Comparison of ENCODE assay signal across 10 cellular contexts in genomic region chr4:40197879-40198689, GRCh38. TPM values are rescaled to one million over a fixed set of nuclear protein-coding genes. Genes with fewer than 3 reads are reported as not detected.
DNase-seq lines count a peak whose midpoint lies in the region; ATAC-seq and TF ChIP-seq lines count a peak whose summit lies in the region.
"Had no signal": no experiment of that assay in that cellular context is flagged by ENCODE, and none has a peak within 500 bp of the region (broad histone marks: within the 10 kb centered on the region; RNA-seq: fewer than 3 reads in every experiment).

No MANE protein-coding gene starts in this region.

- no TSS peak for BruUV-seq in mammary epithelial cell (replicated peaks; lab: Mats Ljungman, UMichigan)

- no peaks in the 10 kb centered on the region for H4K20me1 ChIP-seq in mammary epithelial cell (ENCODE audit: insufficient read depth, low read length)

- peaks cover 3 to 96% (median 37%) of the 10 kb centered on the region in 6 donors for H3K4me1 ChIP-seq in spleen
- no peaks in the 10 kb centered on the region for H3K4me1 ChIP-seq in mammary epithelial cell (ENCODE audit: insufficient read depth, low read length)
- H3K4me1 ChIP-seq: left ventricle myocardium inferior had no signal

- peak; percentile 83 for DNase-seq in OCI-M1 (lab: John Stamatoyannopoulos, UW)
- no peak for DNase-seq in spleen
- no peak for DNase-seq in NCI-H2107 (lab: John Stamatoyannopoulos, UW)
- DNase-seq in AG08395 (ENCODE audit: low spot score): no peak
- no peak for DNase-seq in mammary epithelial cell
- DNase-seq: left ventricle myocardium inferior had no signal

- H3K27ac ChIP-seq in spleen: peak overlapping the region; percentile 80 to 94 (median 89)
- no peak overlapping the region for H3K27ac ChIP-seq in mammary epithelial cell (ENCODE audit: insufficient read depth, low read depth, low read length)
- H3K27ac ChIP-seq: left ventricle myocardium inferior had no signal

- H3K27ac Mint-ChIP-seq in dendritic cell treated with granulocyte-macrophage colony-stimulating factor and Interleukin-4, amounts not matched to agents 40 ng/mL and 50 ng/mL, for 4 days: peak overlapping the region; percentile 16

- CTCF ChIA-PET in mammary epithelial cell (lab: Charles Lee; ENCODE audit: low non-redundant PET): interaction anchor here (0.6 kb wide), 1 partner anchor 320 kb away, joined by 9 read pairs; no protein-coding TSS in a partner anchor

- no peak overlapping the region for H3K9ac ChIP-seq in mammary epithelial cell (ENCODE audit: insufficient read depth, low read length)

- TF ChIP-seq CTCF in spleen (IDR thresholded peaks at IDR 0.05 in 8 of 11, conservative IDR thresholded peaks at IDR 0.05 in 3 of 11) (no peak), mammary epithelial cell (conservative IDR thresholded peaks at IDR 0.05 in 1 of 2, IDR thresholded peaks at IDR 0.05 in 1 of 2; ENCODE audit: extremely low read depth in 1 of 2, insufficient read depth in 1 of 2, low read depth in 1 of 2, low read length in 2 of 2) (no peak)

- ATAC-seq in GM18505 (IDR thresholded peaks at IDR 0.05; ENCODE audit: unreplicated experiment) (no peak), GM21529 (IDR thresholded peaks at IDR 0.05; ENCODE audit: unreplicated experiment) (no peak)
- ATAC-seq: HCT116 had no signal

- H3K79me2 ChIP-seq in mammary epithelial cell (ENCODE audit: insufficient read depth, low read length): no peaks in the 10 kb centered on the region

- H3K27me3 Mint-ChIP-seq in dendritic cell treated with granulocyte-macrophage colony-stimulating factor and Interleukin-4, amounts not matched to agents 40 ng/mL and 50 ng/mL, for 4 days: peaks cover 14% of the 10 kb centered on the region

- H3K4me2 ChIP-seq in mammary epithelial cell (ENCODE audit: insufficient read depth, low read depth, low read length): no peak overlapping the region

- in situ Hi-C loops in mammary epithelial cell (cut with MboI; ENCODE audit: low sequenced_read_pairs in 2 of 2): no loop called here

- no peak overlapping the region for H3K4me3 Mint-ChIP-seq in dendritic cell treated with granulocyte-macrophage colony-stimulating factor and Interleukin-4, amounts not matched to agents 40 ng/mL and 50 ng/mL, for 4 days

- no peaks in the 10 kb centered on the region for H3K27me3 ChIP-seq in spleen (replicated peaks in 1 of 7)
- H3K27me3 ChIP-seq in mammary epithelial cell (ENCODE audit: insufficient read depth, low read length): no peaks in the 10 kb centered on the region

- peaks cover 64% of the 10 kb centered on the region for H3K4me1 Mint-ChIP-seq in dendritic cell treated with granulocyte-macrophage colony-stimulating factor and Interleukin-4, amounts not matched to agents 40 ng/mL and 50 ng/mL, for 4 days (ENCODE audit: low read depth)

- H3K36me3 ChIP-seq in spleen (no peaks in the 10 kb centered on the region), mammary epithelial cell (ENCODE audit: insufficient read depth, low read length) (no peaks in the 10 kb centered on the region)
- H3K36me3 ChIP-seq: left ventricle myocardium inferior had no signal

- TF ChIP-seq POLR2A in GM18505 (IDR thresholded peaks at IDR 0.05; ENCODE audit: borderline replicate concordance, extremely low read depth, insufficient read depth, insufficient read length): peak; percentile 54
- no peak for TF ChIP-seq POLR2A in spleen (IDR thresholded peaks at IDR 0.05)

- no peaks in the 10 kb centered on the region for H3K36me3 Mint-ChIP-seq in dendritic cell treated with granulocyte-macrophage colony-stimulating factor and Interleukin-4, amounts not matched to agents 40 ng/mL and 50 ng/mL, for 4 days (ENCODE audit: low read depth)

- dilution Hi-C loops in mammary epithelial cell (cut with HindIII; ENCODE audit: low sequenced_read_pairs): no loop called here

- H3K4me3 ChIP-seq in spleen (peak overlapping the region; percentile 45 to 79 (median 56)), mammary epithelial cell (replicated peaks in 1 of 3; ENCODE audit: insufficient read depth in 1 of 3, low read depth in 2 of 3, low read length in 3 of 3) (no peak overlapping the region)
- H3K4me3 ChIP-seq: left ventricle myocardium inferior had no signal

- WGBS in spleen, 5 donors: 16 to 41% (median 18%) methylated on average over 15 of the region's 15 CpGs
- 87% methylated on average over 15 of the region's 15 CpGs for WGBS in mammary epithelial cell (ENCODE audit: low coverage, missing lambda C conversion rate)

- H3K9me3 ChIP-seq in spleen: no peaks in the 10 kb centered on the region
- H3K9me3 ChIP-seq in mammary epithelial cell (replicated peaks; ENCODE audit: insufficient read depth, low read length): no peaks in the 10 kb centered on the region
- H3K9me3 ChIP-seq: left ventricle myocardium inferior had no signal

- intact Hi-C loops in dendritic cell treated with granulocyte-macrophage colony-stimulating factor and Interleukin-4, amounts not matched to agents 40 ng/mL and 50 ng/mL, for 4 days (cut with micrococcal nuclease): no loop called here
- intact Hi-C loops in spleen (cut with DNase I; ENCODE audit: low total_unique reads) (no loop called here), mammary epithelial cell (cut with micrococcal nuclease) (no loop called here)

- no peaks in the 10 kb centered on the region for H3K9me3 Mint-ChIP-seq in dendritic cell treated with granulocyte-macrophage colony-stimulating factor and Interleukin-4, amounts not matched to agents 40 ng/mL and 50 ng/mL, for 4 days

- H2AFZ ChIP-seq in mammary epithelial cell (ENCODE audit: low read depth, low read length): no peak overlapping the region

RNA-seq across cellular contexts. Expression of gene RHOH, which starts 1.3 kb away (rescaled TPM):
- total RNA-seq in spleen (100 to 1,000 TPM in 1 of 7 donors, 10 to 100 TPM in 6; 51.4 to 100 (median 72.0) TPM), mammary epithelial cell (not detected)
- polyA plus RNA-seq in spleen (100 to 1,000 TPM in 1 of 3 donors, 10 to 100 TPM in 2; 70.3 to 112 (median 76.6) TPM), mammary epithelial cell (not detected)
- polyA minus RNA-seq in mammary epithelial cell: not detected

Comparison
In these comparisons a context has a peak if more than half of its experiments do, and no peak if none do; other contexts are left out.
1. H3K4me3 ChIP-seq: peak in spleen (8 of 8); none in mammary epithelial cell (0 of 3).
2. RNA of gene RHOH, which starts 1.3 kb away (total RNA-seq): 51.4 to 100 TPM in spleen; not detected in mammary epithelial cell; every median in the first group is over 10 times any median in the second.